In the genomic region with DNA sequence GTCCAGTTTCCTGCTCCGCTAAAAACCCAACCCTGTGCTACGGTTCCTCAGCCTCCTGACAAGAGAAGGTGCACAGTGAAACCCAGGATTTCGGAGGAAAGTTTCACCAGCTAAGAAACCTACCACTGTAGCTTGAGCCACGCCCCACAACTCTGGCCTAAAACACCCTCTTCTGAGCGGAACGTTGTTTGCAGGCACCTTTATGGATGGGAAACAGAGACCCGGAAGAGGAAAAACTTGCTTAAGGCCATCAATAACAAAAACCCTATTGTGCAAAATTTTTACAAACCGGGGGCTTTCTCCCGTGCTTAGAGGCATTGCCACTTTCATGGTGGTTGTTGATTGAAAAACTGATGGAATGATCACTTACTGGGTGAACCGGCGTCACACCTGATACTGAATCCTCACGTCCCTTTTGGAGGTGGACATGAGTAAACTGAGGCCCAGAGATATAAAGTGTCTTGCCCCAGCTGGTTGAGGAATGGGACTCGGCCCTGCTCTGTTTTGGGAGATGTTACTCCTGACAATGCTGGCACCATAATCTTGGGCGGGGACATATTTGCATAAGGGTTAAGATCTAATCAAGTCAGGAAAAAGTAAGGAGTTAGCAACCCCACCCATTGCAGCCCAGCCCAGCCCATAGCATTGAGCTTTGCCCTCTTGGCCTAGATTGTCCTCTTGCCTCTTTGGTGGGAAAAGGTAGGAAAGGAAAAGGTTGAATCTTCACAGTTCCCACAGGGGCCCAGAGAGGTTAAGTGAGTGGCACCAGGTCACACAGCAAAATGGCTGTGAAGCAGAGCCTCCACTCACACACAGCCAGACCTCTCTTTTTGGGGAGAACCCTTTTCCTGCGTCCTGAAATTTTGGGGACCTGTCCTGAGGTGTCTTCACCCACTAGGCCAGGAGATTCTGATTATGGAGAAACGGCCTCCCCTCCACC, we compare ENCODE assay signal across 8 cellular contexts. TPM values are rescaled to one million over a fixed set of nuclear protein-coding genes. Genes with fewer than 3 reads are reported as not detected.
DNase-seq lines count a peak whose midpoint lies in the region; ATAC-seq and TF ChIP-seq lines count a peak whose summit lies in the region.

No MANE protein-coding gene starts in this region.

- no peak for DNase-seq in Right ventricle myocardium superior
- DNase-seq in cardiac septum (ENCODE audit: low spot score): no peak
- peak; percentile 4 for DNase-seq in activated CD4-positive, alpha-beta T cell treated with anti-CD3 and anti-CD28 coated beads, Interleukin-2, amount 50 U/mL, for 1 hour
- no peak for DNase-seq in heart left ventricle
- DNase-seq in sciatic nerve (ENCODE audit: low spot score): no peak
- no peak for DNase-seq in occipital lobe (lab: John Stamatoyannopoulos, UW)

- TF ChIP-seq CTCF in heart left ventricle (IDR thresholded peaks at IDR 0.05): no peak

- intact Hi-C loops in Right ventricle myocardium superior (cut with DNase I) (no loop called here), cardiac septum (cut with DNase I) (loop anchor here (2.0 to 5.0 kb wide), 2 partner anchors 40 to 83 kb away; a partner anchor contains a TSS), heart left ventricle (cut with DNase I) (loop anchor here in 8 of 10 donors (2.0 to 10.0 kb wide), 9 partner anchors 80 to 803 kb away; a partner anchor contains a TSS), sciatic nerve (cut with DNase I) (loop anchor here (2.0 kb wide), 1 partner anchor 221 kb away; no protein-coding TSS in a partner anchor)

- H3K36me3 ChIP-seq in heart left ventricle: no peaks in the 10 kb centered on the region

- peak overlapping the region; percentile 24 to 64 (median 56) for H3K4me3 ChIP-seq in heart left ventricle

- H3K4me1 ChIP-seq in heart left ventricle: peaks cover 0 to 23% (median 17%) of the 10 kb centered on the region in 12 donors

- TF ChIP-seq POLR2A in heart left ventricle (IDR thresholded peaks at IDR 0.05): no peak

- peaks cover 0 to 5% (median 0%) of the 10 kb centered on the region in 9 donors for H3K27me3 ChIP-seq in heart left ventricle

- 35 to 42% (median 41%) methylated on average over 15 to 16 of the region's 16 CpGs for WGBS in heart left ventricle, 4 donors

- peak; percentile 15 for ATAC-seq in Right ventricle myocardium superior (ENCODE audit: poor library complexity)
- ATAC-seq in heart left ventricle: peak in 2 of 4 donors; percentile 2 to 28
- ATAC-seq in sciatic nerve: peak; percentile 6
- no peak for ATAC-seq in GM18498 (IDR thresholded peaks at IDR 0.05; ENCODE audit: unreplicated experiment)
- no peak for ATAC-seq in HG02642 (IDR thresholded peaks at IDR 0.05; ENCODE audit: poor library complexity, unreplicated experiment)

- peaks cover 0 to under 1% (median 0%) of the 10 kb centered on the region in 12 donors for H3K9me3 ChIP-seq in heart left ventricle

- peak overlapping the region; percentile 25 to 87 (median 74) for H3K27ac ChIP-seq in heart left ventricle

RNA-seq across cellular contexts. Expression of a gene that starts 23.2 kb away (rescaled TPM):
- 4.0 TPM for total RNA-seq in Right ventricle myocardium superior
- total RNA-seq in cardiac septum: 2.9 TPM
- total RNA-seq in heart left ventricle: 10 to 100 TPM in 2 of 9 donors, 1 to 10 TPM in 7; 2.0 to 24.7 (median 6.3) TPM
- polyA plus RNA-seq in heart left ventricle: 1 to 10 TPM in 1 of 2 donors, under 1 TPM in 1; 0.91 to 6.9 TPM
- 6.0 TPM for total RNA-seq in sciatic nerve
- total RNA-seq in occipital lobe: 0.47 TPM

Comparison
In these comparisons a context has a peak if more than half of its experiments do, and no peak if none do; other contexts are left out.
1. ATAC-seq: peak in Right ventricle myocardium superior (single experiment) and sciatic nerve (single experiment); none in GM18498 (single experiment) and HG02642 (single experiment).